In the genomic region with DNA sequence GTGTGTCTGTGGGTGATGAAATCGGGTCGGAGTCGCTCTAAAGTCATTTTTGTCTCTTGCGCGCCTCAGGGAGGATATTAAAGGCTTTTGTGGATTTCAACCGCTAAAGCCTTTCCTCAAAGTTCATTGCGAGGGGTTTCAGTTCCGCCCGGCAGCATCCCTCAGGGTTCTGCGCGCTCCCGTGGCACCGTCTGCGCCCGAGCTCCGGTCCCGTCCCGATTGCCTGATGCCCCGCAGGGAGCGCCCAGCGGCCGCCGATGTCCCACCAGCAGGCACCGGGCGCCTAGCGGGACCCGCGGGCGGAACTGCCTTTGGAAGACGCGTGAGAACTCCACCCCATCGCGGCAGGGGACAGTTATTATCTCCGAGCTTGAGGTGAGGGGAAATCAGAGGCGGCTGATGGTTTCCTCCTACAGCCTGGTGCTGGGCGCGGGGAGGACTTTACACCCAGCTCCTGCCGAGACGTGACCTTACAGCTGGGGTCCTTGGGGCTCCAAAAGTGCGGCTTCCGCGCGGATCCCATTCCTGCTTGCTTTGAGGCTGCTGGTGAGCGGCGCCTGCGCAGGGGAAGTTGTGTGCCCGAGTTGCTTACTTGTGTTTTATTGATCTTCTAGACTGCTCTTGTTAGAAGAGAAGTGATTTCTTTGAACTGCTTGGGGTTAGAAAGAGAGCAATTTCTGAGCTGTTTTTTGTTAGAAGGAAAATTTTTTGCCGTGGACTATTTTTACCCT, we compare ENCODE assay signal across 9 cellular contexts. TPM values are rescaled to one million over a fixed set of nuclear protein-coding genes. Genes with fewer than 3 reads are reported as not detected.
DNase-seq lines count a peak whose midpoint lies in the region; ATAC-seq, FAIRE-seq and TF ChIP-seq lines count a peak whose summit lies in the region.
"Had no signal": no experiment of that assay in that cellular context is flagged by ENCODE, and none has a peak within 500 bp of the region (broad histone marks: within the 10 kb centered on the region; RNA-seq: fewer than 3 reads in every experiment).

No MANE protein-coding gene starts in this region.

- H3K4me2 ChIP-seq in OCI-LY7 (ENCODE audit: low read length), result peak overlapping the region; percentile 43
- peak overlapping the region; percentile 24 for H3K4me2 ChIP-seq in endothelial cell of umbilical vein (ENCODE audit: insufficient read depth, low read length)

- no peak for TF ChIP-seq CTCF in OCI-LY7 (conservative IDR thresholded peaks at IDR 0.05; ENCODE audit: low read length)
- TF ChIP-seq CTCF in endothelial cell of umbilical vein (IDR thresholded peaks at IDR 0.05; ENCODE audit: extremely low read depth in 1 of 2, insufficient read depth in 1 of 2, low read depth in 1 of 2, low read length in 2 of 2), result no peak

- no peaks in the 10 kb centered on the region for H3K9me3 ChIP-seq in OCI-LY7 (ENCODE audit: low read length)
- no peaks in the 10 kb centered on the region for H3K9me3 ChIP-seq in endothelial cell of umbilical vein (replicated peaks; ENCODE audit: control insufficient read depth, insufficient read depth, low read length)
- H3K9me3 ChIP-seq: adrenal gland had no signal

- H3K4me3 ChIP-seq in OCI-LY7 (ENCODE audit: low read depth, low read length, poor library complexity, severe bottlenecking) (peak overlapping the region; percentile 22), endothelial cell of umbilical vein (replicated peaks in 1 of 3; ENCODE audit: insufficient read depth in 1 of 3, low read depth in 1 of 3, low read length in 3 of 3) (peak overlapping the region in 1 of 3 experiments; percentile 14)

- H3K27ac ChIP-seq in OCI-LY7 (ENCODE audit: low read depth, low read length, poor library complexity, severe bottlenecking) (no peak overlapping the region), endothelial cell of umbilical vein (ENCODE audit: insufficient read depth, low read depth, low read length) (no peak overlapping the region)
- H3K27ac ChIP-seq: adrenal gland had no signal

- BruUV-seq in OCI-LY7 (replicated peaks; lab: Mats Ljungman, UMichigan) (no TSS peak), endothelial cell of umbilical vein (replicated peaks; lab: Mats Ljungman, UMichigan) (no TSS peak)

- TF ChIP-seq POLR2A in endothelial cell of umbilical vein (IDR thresholded peaks at IDR 0.05; ENCODE audit: low read depth, low read length), result no peak

- H3K36me3 ChIP-seq in OCI-LY7 (ENCODE audit: insufficient read depth, low read length), result no peaks in the 10 kb centered on the region
- H3K36me3 ChIP-seq in endothelial cell of umbilical vein (ENCODE audit: control insufficient read depth in 2 of 2, extremely low read depth in 1 of 2, insufficient read depth in 2 of 2, low read length in 2 of 2), result no peaks in the 10 kb centered on the region
- H3K36me3 ChIP-seq: adrenal gland had no signal

- CTCF ChIA-PET in OCI-LY7 (lab: Charles Lee; ENCODE audit: unreplicated experiment) (no interaction called here), endothelial cell of umbilical vein (lab: Charles Lee) (no interaction called here)

- intact Hi-C loops in OCI-LY7 (cut with micrococcal nuclease; ENCODE audit: unreplicated experiment) (no loop called here), endothelial cell of umbilical vein (cut with micrococcal nuclease) (no loop called here), sciatic nerve (cut with DNase I) (no loop called here)

- peak; percentile 31 for DNase-seq in activated naive CD4-positive, alpha-beta T cell treated with Interleukin-2 at 50 U/mL for 16 hours
- DNase-seq in activated naive CD4-positive, alpha-beta T cell treated with anti-CD3 and anti-CD28 coated beads, Interleukin-2, amount 50 U/mL, for 16 hours, result no peak
- DNase-seq in OCI-LY7 (ENCODE audit: low spot score), result peak; percentile 29
- no peak for DNase-seq in endothelial cell of umbilical vein (ENCODE audit: low read depth, low spot score)
- no peak for DNase-seq in sciatic nerve (ENCODE audit: low spot score)

- POLR2A ChIA-PET in OCI-LY7 (lab: Charles Lee), result interaction anchor here (0.6 to 1.1 kb wide), 3 partner anchors 61 to 1718 kb away, joined by 3 read pairs; no protein-coding TSS in a partner anchor
- POLR2A ChIA-PET in endothelial cell of umbilical vein (lab: Charles Lee), result no interaction called here

- FAIRE-seq in endothelial cell of umbilical vein (lab: Jason Lieb, UNC), result no peak

- H3K9ac ChIP-seq in endothelial cell of umbilical vein (replicated peaks; ENCODE audit: extremely low read depth, insufficient read depth, low read length), result no peak overlapping the region

- no peaks in the 10 kb centered on the region for H3K9me2 ChIP-seq in OCI-LY7 (ENCODE audit: insufficient read depth, low read length)

- H3K27me3 ChIP-seq in endothelial cell of umbilical vein (ENCODE audit: control insufficient read depth in 2 of 2, insufficient read depth in 2 of 2, low read length in 2 of 2), result peaks cover 76 to 85% of the 10 kb centered on the region in 2 experiments

- no peaks in the 10 kb centered on the region for H3K9me1 ChIP-seq in endothelial cell of umbilical vein (replicated peaks; ENCODE audit: control insufficient read depth, extremely low read depth, insufficient read depth, low read length)

- dilution Hi-C loops in endothelial cell of umbilical vein (cut with MboI; ENCODE audit: extremely low pct_ligation_motif_present, low sequenced_read_pairs), result no loop called here

- ATAC-seq in sciatic nerve (peak; percentile 24), HG02970 (IDR thresholded peaks at IDR 0.05; ENCODE audit: low FRiP score, unreplicated experiment) (no peak), GM21367 (IDR thresholded peaks at IDR 0.05; ENCODE audit: unreplicated experiment) (no peak), HG03432 (IDR thresholded peaks at IDR 0.05; ENCODE audit: unreplicated experiment) (no peak)

- H3K4me1 ChIP-seq in OCI-LY7 (ENCODE audit: insufficient read depth, low read length, poor library complexity, severe bottlenecking) (peaks cover 12% of the 10 kb centered on the region), endothelial cell of umbilical vein (ENCODE audit: control insufficient read depth, extremely low read depth, insufficient read depth, low read length) (peaks cover 6% of the 10 kb centered on the region)

- H3K79me2 ChIP-seq in OCI-LY7 (ENCODE audit: insufficient read depth, low read depth, low read length) (no peaks in the 10 kb centered on the region), endothelial cell of umbilical vein (ENCODE audit: control insufficient read depth, insufficient read depth, low read length) (no peaks in the 10 kb centered on the region)

- peaks cover 5% of the 10 kb centered on the region for H4K20me1 ChIP-seq in OCI-LY7 (ENCODE audit: insufficient read depth, low read length)
- H4K20me1 ChIP-seq in endothelial cell of umbilical vein (replicated peaks; ENCODE audit: control insufficient read depth, extremely low read depth, insufficient read depth, low read length), result no peaks in the 10 kb centered on the region

- no peak overlapping the region for H2AFZ ChIP-seq in OCI-LY7 (ENCODE audit: low read length)
- no peak overlapping the region for H2AFZ ChIP-seq in endothelial cell of umbilical vein (ENCODE audit: low read depth, low read length)

TF ChIP-seq in endothelial cell of umbilical vein, 7 proteins besides CTCF, POLR2A, EP300 and RAD21 (continues in another document):
- TF ChIP-seq POLR2AphosphoS5 (IDR thresholded peaks at IDR 0.05; ENCODE audit: insufficient read depth, low read depth, low read length) (no peak), EZH2 (IDR thresholded peaks at IDR 0.05; ENCODE audit: borderline replicate concordance, low read depth, low read length, severe bottlenecking) (peak; percentile 94), JUN (IDR thresholded peaks at IDR 0.05; ENCODE audit: borderline replicate concordance, insufficient read depth, insufficient read length, low read depth) (no peak)
- TF ChIP-seq, protein P1, sequence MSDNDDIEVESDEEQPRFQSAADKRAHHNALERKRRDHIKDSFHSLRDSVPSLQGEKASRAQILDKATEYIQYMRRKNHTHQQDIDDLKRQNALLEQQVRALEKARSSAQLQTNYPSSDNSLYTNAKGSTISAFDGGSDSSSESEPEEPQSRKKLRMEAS (IDR thresholded peaks at IDR 0.05; ENCODE audit: insufficient read depth, insufficient read length), result no peak

RNA-seq across cellular contexts. Expression of a gene that starts 27.1 kb away (rescaled TPM):
- total RNA-seq in OCI-LY7 (2014; rRNA removed; shearing (Covaris generic)), result 0.79 and 0.82 TPM in 2 replicates
- total RNA-seq in OCI-LY7 (2022) (1.9 and 2.3 TPM in 2 replicates), endothelial cell of umbilical vein (0.33 and 2.3 TPM in 2 replicates), sciatic nerve (not detected)
- 1.1 and 1.4 TPM in 2 replicates for polyA plus RNA-seq in endothelial cell of umbilical vein
- polyA plus RNA-seq in endothelial cell of umbilical vein (2011; cell fraction: cytosol; rRNA removed), result 1.8 and 1.9 TPM in 2 replicates
- polyA plus RNA-seq in endothelial cell of umbilical vein (2011; cell fraction: nucleus; rRNA removed), result 1.3 and 1.5 TPM in 2 replicates
- 0.85 and 1.2 TPM in 2 replicates for polyA plus RNA-seq in endothelial cell of umbilical vein (2012)
- 0.61 and 0.96 TPM in 2 replicates for polyA minus RNA-seq in endothelial cell of umbilical vein
- polyA minus RNA-seq in endothelial cell of umbilical vein (2011; cell fraction: cytosol; rRNA and poly(A)+ RNA removed), result 0.31 TPM
- 0.53 and 0.63 TPM in 2 replicates for polyA minus RNA-seq in endothelial cell of umbilical vein (2011; cell fraction: nucleus; rRNA and poly(A)+ RNA removed)

RNA-seq across cellular contexts. Expression of a gene that starts 34.5 kb away (rescaled TPM):
- total RNA-seq in OCI-LY7 (2014; rRNA removed; shearing (Covaris generic)), result not detected in 2 replicates
- not detected in 2 replicates for total RNA-seq in OCI-LY7 (2022)
- total RNA-seq in endothelial cell of umbilical vein, result not detected in 2 replicates
- polyA plus RNA-seq in endothelial cell of umbilical vein, result not detected in 2 replicates
- not detected in 2 replicates for polyA plus RNA-seq in endothelial cell of umbilical vein (2011; cell fraction: cytosol; rRNA removed)
- polyA plus RNA-seq in endothelial cell of umbilical vein (2011; cell fraction: nucleus; rRNA removed), result not detected in 2 replicates
- not detected in 2 replicates for polyA plus RNA-seq in endothelial cell of umbilical vein (2012)
- not detected in 2 replicates for polyA minus RNA-seq in endothelial cell of umbilical vein
- not detected for polyA minus RNA-seq in endothelial cell of umbilical vein (2011; cell fraction: cytosol; rRNA and poly(A)+ RNA removed)
- polyA minus RNA-seq in endothelial cell of umbilical vein (2011; cell fraction: nucleus; rRNA and poly(A)+ RNA removed), result not detected in 2 replicates
- not detected for total RNA-seq in sciatic nerve
- total RNA-seq: adrenal gland had no signal
- polyA plus RNA-seq: adrenal gland had no signal

RNA-seq across cellular contexts. Expression of a gene that starts 49.0 kb away (rescaled TPM):
- 0.60 TPM in 1 of 2 replicates, not detected in the other for total RNA-seq in OCI-LY7 (2014; rRNA removed; shearing (Covaris generic))
- 2.6 and 3.0 TPM in 2 replicates for total RNA-seq in OCI-LY7 (2022)
- 7.0 and 14.0 TPM in 2 replicates for total RNA-seq in endothelial cell of umbilical vein
- polyA plus RNA-seq in endothelial cell of umbilical vein, result 22.8 and 26.4 TPM in 2 replicates
- 20.7 and 22.3 TPM in 2 replicates for polyA plus RNA-seq in endothelial cell of umbilical vein (2011; cell fraction: cytosol; rRNA removed)
- 10.9 and 12.0 TPM in 2 replicates for polyA plus RNA-seq in endothelial cell of umbilical vein (2011; cell fraction: nucleus; rRNA removed)
- 9.9 and 10.3 TPM in 2 replicates for polyA plus RNA-seq in endothelial cell of umbilical vein (2012)
- 12.2 and 14.6 TPM in 2 replicates for polyA minus RNA-seq in endothelial cell of umbilical vein
- not detected for polyA minus RNA-seq in endothelial cell of umbilical vein (2011; cell fraction: cytosol; rRNA and poly(A)+ RNA removed)
- polyA minus RNA-seq in endothelial cell of umbilical vein (2011; cell fraction: nucleus; rRNA and poly(A)+ RNA removed), result 1.7 and 2.7 TPM in 2 replicates
- 0.27 TPM for total RNA-seq in sciatic nerve

Comparison
In these comparisons a context has a peak if more than half of its experiments do, and no peak if none do; other contexts are left out.
1. DNase-seq: peak in activated naive CD4-positive, alpha-beta T cell treated with Interleukin-2 at 50 U/mL for 16 hours (single experiment) and OCI-LY7 (single experiment); none in activated naive CD4-positive, alpha-beta T cell treated with anti-CD3 and anti-CD28 coated beads, Interleukin-2, amount 50 U/mL, for 16 hours (single experiment), endothelial cell of umbilical vein (single experiment) and sciatic nerve (single experiment).